Comparison of ENCODE assay signal across 8 cellular contexts in genomic region chr7:44145969-44146897, GRCh38. TPM values are rescaled to one million over a fixed set of nuclear protein-coding genes. Genes with fewer than 3 reads are reported as not detected.
A peak's percentile ranks its signal among the peaks of the same experiment; 100 is the strongest.
DNase-seq lines count a peak whose midpoint lies in the region; ATAC-seq and TF ChIP-seq lines count a peak whose summit lies in the region.

No MANE protein-coding gene starts in this region.

- no peaks in the 10 kb centered on the region for H3K9me3 ChIP-seq in Panc1 (ENCODE audit: control insufficient read depth, insufficient read depth, low read depth, low read length)
- no peaks in the 10 kb centered on the region for H3K9me3 ChIP-seq in thoracic aorta

- H3K36me3 Mint-ChIP-seq in osteocyte (ENCODE audit: unreplicated experiment) = no peaks in the 10 kb centered on the region

- no peak overlapping the region for H3K27ac Mint-ChIP-seq in osteocyte (ENCODE audit: unreplicated experiment)

- no TSS peak for BruUV-seq in Panc1 (replicated peaks; lab: Mats Ljungman, UMichigan)

- intact Hi-C loops in Panc1 (cut with micrococcal nuclease; ENCODE audit: unreplicated experiment) = no loop called here

- ATAC-seq in Panc1 (peak; percentile 51), thoracic aorta (ENCODE audit: insufficient number of reproducible peaks, low FRiP score, low read depth) (no peak), HG03280 (IDR thresholded peaks at IDR 0.05; ENCODE audit: unreplicated experiment) (no peak)

- H3K9me3 Mint-ChIP-seq in osteocyte (ENCODE audit: unreplicated experiment) = no peaks in the 10 kb centered on the region

- H3K4me1 ChIP-seq in Panc1 (ENCODE audit: control insufficient read depth, insufficient read depth, low read length) (no peaks in the 10 kb centered on the region), thoracic aorta (ENCODE audit: control insufficient read depth in 1 of 2, low read depth in 2 of 2) (peaks cover 6 to 14% of the 10 kb centered on the region in 2 donors)

- CTCF ChIA-PET in Panc1 (lab: Charles Lee) = no interaction called here

- H3K4me3 Mint-ChIP-seq in osteocyte (ENCODE audit: unreplicated experiment) = peak overlapping the region; percentile 53

- H3K36me3 ChIP-seq in Panc1 (ENCODE audit: control insufficient read depth, insufficient read depth, low read length) = no peaks in the 10 kb centered on the region
- no peaks in the 10 kb centered on the region for H3K36me3 ChIP-seq in thoracic aorta

- POLR2A ChIA-PET in Panc1 (lab: Charles Lee) = no interaction called here

- no peak overlapping the region for H3K27ac ChIP-seq in Panc1 (ENCODE audit: low read length)
- H3K27ac ChIP-seq in thoracic aorta = no peak overlapping the region

- DNase-seq in D341Med (ENCODE audit: low spot score) = peak; percentile 74
- no peak for DNase-seq in Panc1 (ENCODE audit: low read depth, low spot score)
- peak; percentile 63 for DNase-seq in activated naive CD4-positive, alpha-beta T cell treated with anti-CD3 and anti-CD28 coated beads, Interleukin-2, amount 50 U/mL, for 16 hours
- peak; percentile 73 for DNase-seq in globus pallidus (ENCODE audit: low spot score)
- no peak for DNase-seq in osteocyte (ENCODE audit: extremely low spot score, unreplicated experiment)
- peak; percentile 48 for DNase-seq in thoracic aorta (ENCODE audit: low spot score)
- DNase-seq in NCI-H2081 (lab: John Stamatoyannopoulos, UW) = no peak

- H3K4me3 ChIP-seq in Panc1 (ENCODE audit: low read depth in 2 of 2, low read length in 2 of 2) (peak overlapping the region; percentile 23 to 30; a peak in 2 of 4 replicates), thoracic aorta (peak overlapping the region; percentile 74)

- H3K27me3 ChIP-seq in Panc1 (ENCODE audit: control insufficient read depth, insufficient read depth, low read length) (no peaks in the 10 kb centered on the region), thoracic aorta (replicated peaks; ENCODE audit: insufficient read depth) (no peaks in the 10 kb centered on the region)

- H3K27me3 Mint-ChIP-seq in osteocyte (ENCODE audit: unreplicated experiment) = peaks cover 6% of the 10 kb centered on the region

- TF ChIP-seq CTCF in Panc1 (IDR thresholded peaks at IDR 0.05) (no peak), osteocyte (IDR thresholded peaks at IDR 0.05) (no peak), thoracic aorta (IDR thresholded peaks at IDR 0.05) (no peak)

- in situ Hi-C loops in Panc1 (cut with HindIII; ENCODE audit: low pct_unique_long_range_greater_than_20kb, low sequenced_read_pairs) = no loop called here

- H3K4me1 Mint-ChIP-seq in osteocyte (ENCODE audit: unreplicated experiment) = peaks cover 3% of the 10 kb centered on the region

RNA-seq across cellular contexts. Expression of gene MYL7, which starts 5.1 kb away (rescaled TPM):
- not detected for total RNA-seq in Panc1 (2021; ENCODE audit: unreplicated experiment)
- not detected for polyA plus RNA-seq in Panc1 (2012; ENCODE audit: insufficient read length)
- not detected in 2 replicates for total RNA-seq in osteocyte
- not detected for total RNA-seq in thoracic aorta

RNA-seq across cellular contexts. Expression of gene POLD2, which starts 22.9 kb away (rescaled TPM):
- total RNA-seq in Panc1 (2021; ENCODE audit: unreplicated experiment) (195 TPM), osteocyte (59.2 and 63.0 TPM in 2 replicates), thoracic aorta (10 to 100 TPM; 38.7 to 43.8 TPM)
- 263 TPM for polyA plus RNA-seq in Panc1 (2012; ENCODE audit: insufficient read length)

RNA-seq across cellular contexts. Expression of gene AEBP1, which starts 42.1 kb away (rescaled TPM):
- total RNA-seq in Panc1 (2021; ENCODE audit: unreplicated experiment) (0.62 TPM), osteocyte (781 and 794 TPM in 2 replicates), thoracic aorta (1,000 to 10,000 TPM; 1,006 to 1,415 TPM)
- 1.2 TPM for polyA plus RNA-seq in Panc1 (2012; ENCODE audit: insufficient read length)

RNA-seq across cellular contexts. Expression of gene GCK, which starts 43.0 kb away (rescaled TPM):
- total RNA-seq in Panc1 (2021; ENCODE audit: unreplicated experiment) (0.36 TPM), osteocyte (not detected in 2 replicates), thoracic aorta (1 to 10 TPM; 1.6 to 2.3 TPM)
- polyA plus RNA-seq in Panc1 (2012; ENCODE audit: insufficient read length) = 0.64 TPM

RNA-seq across cellular contexts. Expression of gene YKT6, which starts 54.5 kb away (rescaled TPM):
- 207 TPM for total RNA-seq in Panc1 (2021; ENCODE audit: unreplicated experiment)
- polyA plus RNA-seq in Panc1 (2012; ENCODE audit: insufficient read length) = 160 TPM
- total RNA-seq in osteocyte = 89.5 and 106 TPM in 2 replicates
- total RNA-seq in thoracic aorta = 10 to 100 TPM; 62.0 to 69.6 TPM

Comparison
In these comparisons a context has a peak if more than half of its experiments do, and no peak if none do; other contexts are left out.
1. DNase-seq: peak in D341Med (single experiment), activated naive CD4-positive, alpha-beta T cell treated with anti-CD3 and anti-CD28 coated beads, Interleukin-2, amount 50 U/mL, for 16 hours (single experiment), globus pallidus (single experiment) and thoracic aorta (single experiment); none in Panc1 (single experiment), osteocyte (single experiment) and NCI-H2081 (0 of 2).
2. RNA of gene AEBP1, which starts 42.1 kb away (total RNA-seq): 1,006 to 1,415 TPM in thoracic aorta and 781 to 794 TPM in osteocyte; 0.62 TPM in Panc1 (single experiment); every median in the first group is over 100 times any median in the second.